36 cellular contexts compared by ENCODE assay signal in genomic region chr10:35774109-35774508, GRCh38.
"Had no signal": no experiment of that assay in that cellular context is flagged by ENCODE, and none has a peak within 500 bp of the region (broad histone marks: within the 10 kb centered on the region; RNA-seq: fewer than 3 reads in every experiment).

No MANE protein-coding gene starts in this region.

- H3K4me3 ChIP-seq: adrenal gland, body of pancreas, breast epithelium had no signal

- H3K9me3 ChIP-seq: adrenal gland, body of pancreas, breast epithelium had no signal

- H3K4me1 Mint-ChIP-seq: activated B cell treated with CpG ODN at 0.5 μM for 24 hours; activated CD4-positive, alpha-beta T cell treated with anti-CD3 and anti-CD28 coated beads, Interleukin-2, amount 10 ng/mL, durations not matched to agents 24 days and 14 days; activated naive CD8-positive, alpha-beta T cell treated with anti-CD3 and anti-CD28 coated beads for 36 hours; activated T-helper 17 cell treated with anti-CD3 and anti-CD28 coated beads, Interleukin-2, amount 50 U/mL, for 72 hours had no signal

- H3K36me3 ChIP-seq: adrenal gland, brain microvascular endothelial cell, breast epithelium had no signal

- H3K36me3 Mint-ChIP-seq: activated CD4-positive, alpha-beta memory T cell treated with anti-CD3 and anti-CD28 coated beads for 36 hours; activated naive CD8-positive, alpha-beta T cell treated with anti-CD3 and anti-CD28 coated beads for 36 hours had no signal

- DNase-seq: activated B cell treated with CpG ODN at 0.5 μM for 24 hours; activated CD4-positive, alpha-beta memory T cell treated with anti-CD3 and anti-CD28 coated beads for 36 hours; activated CD4-positive, alpha-beta T cell treated with anti-CD3 and anti-CD28 coated beads for 4 hours; activated CD4-positive, alpha-beta T cell treated with anti-CD3 and anti-CD28 coated beads, Interleukin-2, amount 10 ng/mL, durations not matched to agents 24 days and 14 days; activated CD4-positive, alpha-beta T cell treated with anti-CD3 and anti-CD28 coated beads, Interleukin-2, amount 50 U/mL, for 1 hour; activated CD4-positive, alpha-beta T cell treated with anti-CD3 and anti-CD28 coated beads, Interleukin-2, amount 50 U/mL, for 4 hours; activated CD4-positive, CD25-positive, alpha-beta regulatory T cell treated with anti-CD3 and anti-CD28 coated beads, Interleukin-2, amount 50 U/mL, for 72 hours; activated CD8-positive, alpha-beta memory T cell treated with anti-CD3 and anti-CD28 coated beads, Interleukin-2, amount 50 U/mL, for 4 hours; activated CD8-positive, alpha-beta T cell treated with anti-CD3 and anti-CD28 coated beads for 36 hours; activated effector memory CD4-positive, alpha-beta T cell treated with anti-CD3 and anti-CD28 coated beads, Interleukin-2, amount 50 U/mL, for 16 hours; activated gamma-delta T cell treated with Interleukin-2 at 50 U/mL for 16 hours; activated naive CD4-positive, alpha-beta T cell; activated naive CD4-positive, alpha-beta T cell treated with anti-CD3 and anti-CD28 coated beads for 36 hours; activated naive CD4-positive, alpha-beta T cell treated with anti-CD3 and anti-CD28 coated beads, Interleukin-2, amount 50 U/mL, for 16 hours; activated naive CD8-positive, alpha-beta T cell treated with anti-CD3 and anti-CD28 coated beads for 36 hours; activated T-cell treated with anti-CD3 and anti-CD28 coated beads for 4 hours; activated T-cell treated with anti-CD3 and anti-CD28 coated beads, Interleukin-2, amount 50 U/mL, for 1 hour; activated T-cell treated with anti-CD3 and anti-CD28 coated beads, Interleukin-2, amount 50 U/mL, for 4 hours; activated T-cell treated with anti-CD3 and anti-CD28 coated beads, Interleukin-2, amount 50 U/mL, for 72 hours; adrenal gland; amniotic stem cell; aorta; body of pancreas; brain microvascular endothelial cell; central memory CD4-positive, alpha-beta T cell; T-helper 2 cell; T-helper 9 cell had no signal

- H3K27me3 ChIP-seq: adrenal gland, body of pancreas, brain microvascular endothelial cell, breast epithelium had no signal

- ATAC-seq: activated CD8-positive, alpha-beta T cell treated with anti-CD3 and anti-CD28 coated beads for 36 hours; activated naive CD4-positive, alpha-beta T cell treated with anti-CD3 and anti-CD28 coated beads, Interleukin-2, amount 50 U/mL, for 72 hours; activated T-cell treated with anti-CD3 and anti-CD28 coated beads, Interleukin-2, amount 50 U/mL, for 4 hours; activated T-cell treated with anti-CD3 and anti-CD28 coated beads, Interleukin-2, amount 50 U/mL, for 72 hours; activated T-helper 17 cell treated with anti-CD3 and anti-CD28 coated beads, Interleukin-2, amount 50 U/mL, for 72 hours; body of pancreas had no signal

- H3K9me3 Mint-ChIP-seq: activated B cell treated with CpG ODN at 0.5 μM for 24 hours; activated CD4-positive, alpha-beta memory T cell treated with anti-CD3 and anti-CD28 coated beads for 36 hours; activated CD4-positive, alpha-beta T cell treated with anti-CD3 and anti-CD28 coated beads, Interleukin-2, amount 10 ng/mL, durations not matched to agents 24 days and 14 days; activated CD8-positive, alpha-beta T cell treated with anti-CD3 and anti-CD28 coated beads for 36 hours; activated naive CD4-positive, alpha-beta T cell treated with anti-CD3 and anti-CD28 coated beads for 36 hours; activated naive CD8-positive, alpha-beta T cell treated with anti-CD3 and anti-CD28 coated beads for 36 hours; activated T-cell treated with anti-CD3 and anti-CD28 coated beads, Interleukin-2, amount 50 U/mL, for 4 hours; activated T-cell treated with anti-CD3 and anti-CD28 coated beads, Interleukin-2, amount 50 U/mL, for 72 hours; activated T-helper 1 cell treated with anti-CD3 and anti-CD28 coated beads, Interleukin-12 subunit alpha, Interleukin-12 subunit beta, Interleukin-2, Interleukin-4 antibody, amounts not matched to agents 30 ng/mL and 10 ng/mL and 1 ng/mL, durations not matched to agents 14 hours and 24 hours and 36 hours; activated T-helper 17 cell treated with anti-CD3 and anti-CD28 coated beads, Interleukin-2, amount 50 U/mL, for 72 hours; T-helper 2 cell treated with Interferon-gamma antibody and Interleukin-4, amounts not matched to agents 5 μg/mL and 100 μg/mL, for 36 hours had no signal

- H3K4me1 ChIP-seq: adrenal gland, breast epithelium had no signal

- H3K27ac ChIP-seq: adrenal gland, body of pancreas, brain microvascular endothelial cell, breast epithelium, VCaP had no signal

- FAIRE-seq: astrocyte, colon, TTC549 had no signal

- H3K27ac Mint-ChIP-seq: activated B cell treated with CpG ODN at 0.5 μM for 24 hours; activated CD4-positive, alpha-beta memory T cell treated with anti-CD3 and anti-CD28 coated beads for 36 hours; activated CD4-positive, alpha-beta T cell treated with anti-CD3 and anti-CD28 coated beads, Interleukin-2, amount 10 ng/mL, durations not matched to agents 24 days and 14 days; activated CD8-positive, alpha-beta T cell treated with anti-CD3 and anti-CD28 coated beads for 36 hours; activated naive CD4-positive, alpha-beta T cell treated with anti-CD3 and anti-CD28 coated beads for 36 hours; activated naive CD4-positive, alpha-beta T cell treated with anti-CD3 and anti-CD28 coated beads, Interleukin-2, amount 50 U/mL, for 72 hours; activated naive CD8-positive, alpha-beta T cell treated with anti-CD3 and anti-CD28 coated beads for 36 hours; activated T-cell treated with anti-CD3 and anti-CD28 coated beads, Interleukin-2, amount 50 U/mL, for 72 hours; activated T-helper 1 cell treated with anti-CD3 and anti-CD28 coated beads, Interleukin-12 subunit alpha, Interleukin-12 subunit beta, Interleukin-2, Interleukin-4 antibody, amounts not matched to agents 30 ng/mL and 10 ng/mL and 1 ng/mL, durations not matched to agents 14 hours and 24 hours and 36 hours; activated T-helper 17 cell treated with anti-CD3 and anti-CD28 coated beads, Interleukin-2, amount 50 U/mL, for 72 hours; T-helper 2 cell treated with Interferon-gamma antibody and Interleukin-4, amounts not matched to agents 5 μg/mL and 100 μg/mL, for 36 hours had no signal

- H3K4me3 Mint-ChIP-seq: activated B cell treated with CpG ODN at 0.5 μM for 24 hours; activated CD4-positive, alpha-beta memory T cell treated with anti-CD3 and anti-CD28 coated beads for 36 hours; activated CD4-positive, alpha-beta T cell treated with anti-CD3 and anti-CD28 coated beads, Interleukin-2, amount 10 ng/mL, durations not matched to agents 24 days and 14 days; activated CD8-positive, alpha-beta T cell treated with anti-CD3 and anti-CD28 coated beads for 36 hours; activated naive CD4-positive, alpha-beta T cell treated with anti-CD3 and anti-CD28 coated beads for 36 hours; activated naive CD8-positive, alpha-beta T cell treated with anti-CD3 and anti-CD28 coated beads for 36 hours; activated T-cell treated with anti-CD3 and anti-CD28 coated beads, Interleukin-2, amount 50 U/mL, for 4 hours; activated T-cell treated with anti-CD3 and anti-CD28 coated beads, Interleukin-2, amount 50 U/mL, for 72 hours; activated T-helper 1 cell treated with anti-CD3 and anti-CD28 coated beads, Interleukin-12 subunit alpha, Interleukin-12 subunit beta, Interleukin-2, Interleukin-4 antibody, amounts not matched to agents 30 ng/mL and 10 ng/mL and 1 ng/mL, durations not matched to agents 14 hours and 24 hours and 36 hours; activated T-helper 17 cell treated with anti-CD3 and anti-CD28 coated beads, Interleukin-2, amount 50 U/mL, for 72 hours; T-helper 2 cell treated with Interferon-gamma antibody and Interleukin-4, amounts not matched to agents 5 μg/mL and 100 μg/mL, for 36 hours had no signal
